13 cellular contexts compared by ENCODE assay signal in the genomic region with DNA sequence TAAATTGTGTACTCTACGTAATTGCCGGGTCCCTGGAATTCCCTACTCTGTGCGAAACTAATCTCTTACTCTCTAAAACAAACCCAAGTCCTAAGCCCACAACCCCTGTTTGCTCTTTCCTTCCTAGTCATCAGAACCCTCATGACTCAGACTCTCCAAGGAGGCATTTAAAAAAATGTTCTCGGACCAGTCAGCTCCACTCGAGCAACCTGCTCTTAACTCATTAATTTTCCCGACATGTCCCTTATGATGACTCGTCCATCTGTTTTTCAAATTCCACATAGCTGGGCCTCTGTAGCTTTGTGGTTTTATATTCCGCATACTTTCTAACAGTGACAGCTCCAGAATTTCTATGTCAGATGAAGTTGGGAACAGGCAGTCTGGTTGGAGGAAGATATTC. TPM values are rescaled to one million over a fixed set of nuclear protein-coding genes. Genes with fewer than 3 reads are reported as not detected.
DNase-seq lines count a peak whose midpoint lies in the region; ATAC-seq and TF ChIP-seq lines count a peak whose summit lies in the region.
"Had no signal": no experiment of that assay in that cellular context is flagged by ENCODE, and none has a peak within 500 bp of the region (broad histone marks: within the 10 kb centered on the region; RNA-seq: fewer than 3 reads in every experiment).

No MANE protein-coding gene starts in this region.

- no peak overlapping the region for H3K27ac ChIP-seq in mammary epithelial cell (ENCODE audit: insufficient read depth, low read depth, low read length)
- no peak overlapping the region for H3K27ac ChIP-seq in lower lobe of right lung
- H3K27ac ChIP-seq: cardiac muscle cell, parathyroid adenoma had no signal

- no peaks in the 10 kb centered on the region for H4K20me1 ChIP-seq in mammary epithelial cell (ENCODE audit: insufficient read depth, low read length)

- H3K4me3 ChIP-seq in AG09309 (ENCODE audit: control insufficient read depth, low read depth, low read length) (no peak overlapping the region), mammary epithelial cell (replicated peaks in 1 of 3; ENCODE audit: insufficient read depth in 1 of 3, low read depth in 2 of 3, low read length in 3 of 3) (no peak overlapping the region), lower lobe of right lung (no peak overlapping the region)
- H3K4me3 ChIP-seq: cardiac muscle cell had no signal

- H3K36me3 ChIP-seq in mammary epithelial cell (ENCODE audit: insufficient read depth, low read length): no peaks in the 10 kb centered on the region
- no peaks in the 10 kb centered on the region for H3K36me3 ChIP-seq in lower lobe of right lung
- H3K36me3 ChIP-seq: cardiac muscle cell had no signal

- 40% methylated on average over 8 of the region's 8 CpGs for WGBS in mammary epithelial cell (ENCODE audit: low coverage, missing lambda C conversion rate)

- intact Hi-C loops in mammary epithelial cell (cut with micrococcal nuclease) (loop anchor here (2.0 kb wide), 1 partner anchor 47 kb away; no protein-coding TSS in a partner anchor), lower lobe of right lung (cut with DNase I) (no loop called here), sciatic nerve (cut with DNase I) (no loop called here)

- H2AFZ ChIP-seq in mammary epithelial cell (ENCODE audit: low read depth, low read length): peak overlapping the region; percentile 38
- H2AFZ ChIP-seq: parathyroid adenoma had no signal

- peak overlapping the region; percentile 31 for H3K4me2 ChIP-seq in mammary epithelial cell (ENCODE audit: insufficient read depth, low read depth, low read length)

- in situ Hi-C loops in mammary epithelial cell (cut with MboI; ENCODE audit: low sequenced_read_pairs in 2 of 2): no loop called here

- no peaks in the 10 kb centered on the region for H3K79me2 ChIP-seq in mammary epithelial cell (ENCODE audit: insufficient read depth, low read length)
- H3K79me2 ChIP-seq: parathyroid adenoma had no signal

- TF ChIP-seq CTCF in AG09309 (IDR thresholded peaks at IDR 0.05; ENCODE audit: control insufficient read depth, insufficient read depth, low read depth, low read length, missing control alignments): no peak
- TF ChIP-seq CTCF in mammary epithelial cell (conservative IDR thresholded peaks at IDR 0.05 in 1 of 2, IDR thresholded peaks at IDR 0.05 in 1 of 2; ENCODE audit: extremely low read depth in 1 of 2, insufficient read depth in 1 of 2, low read depth in 1 of 2, low read length in 2 of 2): no peak
- no peak for TF ChIP-seq CTCF in lower lobe of right lung (IDR thresholded peaks at IDR 0.05)

- ATAC-seq in lower lobe of right lung: peak; percentile 80 to 83
- ATAC-seq in sciatic nerve: no peak

- dilution Hi-C loops in mammary epithelial cell (cut with HindIII; ENCODE audit: low sequenced_read_pairs): loop anchor here (5.0 kb wide), 1 partner anchor 140 kb away; no protein-coding TSS in a partner anchor

- DNase-seq in AG09309 (ENCODE audit: low read depth): peak; percentile 45
- DNase-seq in HT-29 (ENCODE audit: low spot score): peak; percentile 7
- peak; percentile 76 for DNase-seq in mammary epithelial cell
- DNase-seq in lower lobe of right lung: no peak
- no peak for DNase-seq in NCI-H1417 treated with DMSO at 0.1 percent for 48 hours (lab: John Stamatoyannopoulos, UW)
- no peak for DNase-seq in sciatic nerve (ENCODE audit: low spot score)
- no peak for DNase-seq in retina
- no peak for DNase-seq in NCI-H2227 (lab: John Stamatoyannopoulos, UW; ENCODE audit: unreplicated experiment)
- DNase-seq: COR-L47 had no signal

- H3K27me3 ChIP-seq in mammary epithelial cell (ENCODE audit: insufficient read depth, low read length) (no peaks in the 10 kb centered on the region), lower lobe of right lung (ENCODE audit: low read depth) (no peaks in the 10 kb centered on the region)
- H3K27me3 ChIP-seq: cardiac muscle cell had no signal

- CTCF ChIA-PET in mammary epithelial cell (lab: Charles Lee; ENCODE audit: low non-redundant PET): no interaction called here

- no peak overlapping the region for H3K9ac ChIP-seq in mammary epithelial cell (ENCODE audit: insufficient read depth, low read length)
- H3K9ac ChIP-seq: parathyroid adenoma had no signal

- no TSS peak for BruUV-seq in mammary epithelial cell (replicated peaks; lab: Mats Ljungman, UMichigan)

- H3K4me1 ChIP-seq in mammary epithelial cell (ENCODE audit: insufficient read depth, low read length): peaks cover 26% of the 10 kb centered on the region
- H3K4me1 ChIP-seq in lower lobe of right lung: peaks cover 8% of the 10 kb centered on the region
- H3K4me1 ChIP-seq: parathyroid adenoma had no signal

- H3K9me3 ChIP-seq in mammary epithelial cell (replicated peaks; ENCODE audit: insufficient read depth, low read length) (no peaks in the 10 kb centered on the region), lower lobe of right lung (no peaks in the 10 kb centered on the region)

RNA-seq across cellular contexts. Expression of a gene that starts 2.6 kb away (rescaled TPM):
- not detected in 2 replicates for total RNA-seq in HT-29 (2014; rRNA removed; shearing (Covaris generic))
- not detected for total RNA-seq in mammary epithelial cell
- polyA plus RNA-seq in mammary epithelial cell: not detected
- not detected for polyA minus RNA-seq in mammary epithelial cell
- total RNA-seq in lower lobe of right lung: not detected
- total RNA-seq in sciatic nerve: not detected
- total RNA-seq: activated CD8-positive, alpha-beta memory T cell treated with anti-CD3 and anti-CD28 coated beads for 36 hours; cardiac muscle cell; H1 had no signal
- polyA plus RNA-seq: cardiac muscle cell had no signal

RNA-seq across cellular contexts. Expression of a gene that starts 24.2 kb away (rescaled TPM):
- total RNA-seq in HT-29 (2014; rRNA removed; shearing (Covaris generic)): not detected in 2 replicates
- total RNA-seq in mammary epithelial cell (not detected), lower lobe of right lung (3.8 TPM), sciatic nerve (0.18 TPM)
- not detected for polyA plus RNA-seq in mammary epithelial cell
- not detected for polyA minus RNA-seq in mammary epithelial cell
- total RNA-seq: activated CD8-positive, alpha-beta memory T cell treated with anti-CD3 and anti-CD28 coated beads for 36 hours; cardiac muscle cell; H1 had no signal
- polyA plus RNA-seq: cardiac muscle cell, H1 had no signal

Comparison
In these comparisons a context has a peak if more than half of its experiments do, and no peak if none do; other contexts are left out.
1. DNase-seq: peak in AG09309 (single experiment), HT-29 (single experiment) and mammary epithelial cell (single experiment); none in lower lobe of right lung (single experiment), NCI-H1417 treated with DMSO at 0.1 percent for 48 hours (single experiment), sciatic nerve (single experiment), retina (single experiment) and NCI-H2227 (single experiment).